ENCODE assay signal across 14 cellular contexts in the genomic region with DNA sequence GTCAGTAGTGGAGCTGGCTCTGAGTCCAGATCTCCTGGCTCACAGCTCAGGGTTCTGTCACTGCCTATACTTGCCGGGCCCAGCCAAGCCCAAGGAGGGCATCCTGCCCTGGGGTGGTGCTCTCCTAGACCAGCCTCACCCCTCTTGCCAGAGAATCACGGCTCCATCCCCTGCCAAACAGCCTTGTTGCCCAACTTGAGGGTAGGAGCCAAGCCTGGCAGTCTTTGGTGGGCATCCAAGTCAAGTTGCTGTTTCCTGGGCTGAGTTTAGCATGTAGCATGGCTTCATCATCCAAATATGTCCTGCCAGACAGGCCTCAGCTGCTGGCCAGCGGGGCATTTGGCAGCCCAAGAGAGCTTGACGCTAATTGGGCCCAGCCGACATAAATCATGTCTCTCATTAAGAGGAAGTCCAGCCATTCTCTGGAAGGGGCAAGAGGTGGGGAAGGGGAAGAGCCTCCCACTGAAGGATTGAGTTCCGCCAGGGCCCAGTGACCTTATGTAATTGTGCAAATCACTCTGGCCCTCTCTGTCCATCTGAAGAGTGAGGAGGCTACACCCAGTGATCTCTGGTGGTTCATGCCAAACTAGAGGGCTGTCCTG. TPM values are rescaled to one million over a fixed set of nuclear protein-coding genes. Genes with fewer than 3 reads are reported as not detected.
DNase-seq lines count a peak whose midpoint lies in the region; ATAC-seq, FAIRE-seq and TF ChIP-seq lines count a peak whose summit lies in the region.
"Had no signal": no experiment of that assay in that cellular context is flagged by ENCODE, and none has a peak within 500 bp of the region (broad histone marks: within the 10 kb centered on the region; RNA-seq: fewer than 3 reads in every experiment).

No MANE protein-coding gene starts in this region.

- no peaks in the 10 kb centered on the region for H3K9me2 ChIP-seq in GM23248 (ENCODE audit: insufficient read depth)

- H4K20me1 ChIP-seq in GM23248 (ENCODE audit: insufficient read depth): no peaks in the 10 kb centered on the region

- peak; percentile 69 for DNase-seq in GM23248
- peak; percentile 53 for DNase-seq in bronchial epithelial cell (ENCODE audit: low read depth)
- DNase-seq in heart left ventricle: peak; percentile 46 to 84 (median 70)
- DNase-seq in omental fat pad (ENCODE audit: low spot score): no peak
- no peak for DNase-seq in H4 (ENCODE audit: low spot score)
- DNase-seq in activated CD4-positive, alpha-beta T cell treated with anti-CD3 and anti-CD28 coated beads for 4 hours: no peak
- DNase-seq in NCI-H1694 (lab: John Stamatoyannopoulos, UW): no peak
- DNase-seq: activated T-cell treated with anti-CD3 and anti-CD28 coated beads, Interleukin-2, amount 50 U/mL, for 4 hours; DMS153; PC-9; stimulated activated CD8-positive, alpha-beta memory T cell treated with anti-CD3 and anti-CD28 coated beads, Interleukin-4, amount 100 ng/mL, for 48 hours had no signal

- in situ Hi-C loops in GM23248 (cut with MboI): no loop called here

- H3K27ac ChIP-seq in GM23248 (no peak overlapping the region), heart left ventricle (peak overlapping the region in 4 of 12 donors; percentile 15 to 39 (median 20))
- H3K27ac ChIP-seq: ovary, PC-9, uterus had no signal

- H2AFZ ChIP-seq in GM23248: no peak overlapping the region
- H2AFZ ChIP-seq: PC-9 had no signal

- H3K9ac ChIP-seq in GM23248: no peak overlapping the region

- no peaks in the 10 kb centered on the region for H3K79me2 ChIP-seq in GM23248 (ENCODE audit: insufficient read depth)

- WGBS in GM23248 (ENCODE audit: low coverage in 1 of 2, low lambda C conversion rate in 2 of 2, missing lambda C conversion rate in 2 of 2), 2 experiments: 7 to 15% methylated on average over 6 of the region's 6 CpGs
- WGBS in heart left ventricle, 4 donors: 39 to 64% (median 54%) methylated on average over 6 of the region's 6 CpGs

- H3K27me3 ChIP-seq in GM23248 (replicated peaks; ENCODE audit: insufficient read depth) (peaks cover 22% of the 10 kb centered on the region), bronchial epithelial cell (ENCODE audit: control insufficient read depth, insufficient read depth, low read length) (no peaks in the 10 kb centered on the region), heart left ventricle (peaks cover 0 to 5% (median 0%) of the 10 kb centered on the region in 9 donors)
- H3K27me3 ChIP-seq: ovary, uterus had no signal

- no peaks in the 10 kb centered on the region for H3K36me3 ChIP-seq in GM23248 (ENCODE audit: low read depth)
- H3K36me3 ChIP-seq in bronchial epithelial cell (ENCODE audit: control insufficient read depth, insufficient read depth, low read length): no peaks in the 10 kb centered on the region
- no peaks in the 10 kb centered on the region for H3K36me3 ChIP-seq in heart left ventricle
- H3K36me3 ChIP-seq: ovary, uterus had no signal

- no peaks in the 10 kb centered on the region for H3K9me3 ChIP-seq in GM23248 (ENCODE audit: low read depth)
- H3K9me3 ChIP-seq in heart left ventricle: no peaks in the 10 kb centered on the region
- H3K9me3 ChIP-seq: ovary, uterus had no signal

- peaks cover 15% of the 10 kb centered on the region for H3F3A ChIP-seq in GM23248 (ENCODE audit: insufficient read depth)

- peak; percentile 87 to 94 (median 92) for ATAC-seq in heart left ventricle
- ATAC-seq in omental fat pad (ENCODE audit: low FRiP score): peak; percentile 66
- ATAC-seq in GM21717 (IDR thresholded peaks at IDR 0.05; ENCODE audit: unreplicated experiment): no peak
- ATAC-seq: activated T-cell treated with anti-CD3 and anti-CD28 coated beads, Interleukin-2, amount 50 U/mL, for 4 hours had no signal

- TF ChIP-seq CTCF in bronchial epithelial cell (IDR thresholded peaks at IDR 0.05; ENCODE audit: insufficient read depth, low read length, severe bottlenecking) (no peak), heart left ventricle (IDR thresholded peaks at IDR 0.05) (no peak), omental fat pad (IDR thresholded peaks at IDR 0.05) (no peak)

- H3K4me3 ChIP-seq in GM23248: no peak overlapping the region
- H3K4me3 ChIP-seq in bronchial epithelial cell (ENCODE audit: low read depth, low read length): no peak overlapping the region
- H3K4me3 ChIP-seq in heart left ventricle: no peak overlapping the region
- H3K4me3 ChIP-seq: ovary, PC-9, uterus had no signal

- peaks cover 27% of the 10 kb centered on the region for H3K4me1 ChIP-seq in GM23248 (ENCODE audit: insufficient read depth)
- peaks cover 0 to 10% (median 0%) of the 10 kb centered on the region in 12 donors for H3K4me1 ChIP-seq in heart left ventricle
- H3K4me1 ChIP-seq: uterus had no signal

- TF ChIP-seq POLR2A in heart left ventricle (IDR thresholded peaks at IDR 0.05): no peak

- no peak overlapping the region for H3K4me2 ChIP-seq in GM23248 (ENCODE audit: unreplicated experiment)
- H3K4me2 ChIP-seq: PC-9 had no signal

- intact Hi-C loops in heart left ventricle (cut with DNase I): no loop called here

- no peak for FAIRE-seq in bronchial epithelial cell (lab: Jason Lieb, UNC)

RNA-seq across cellular contexts. Expression of a gene that starts 22.6 kb away (rescaled TPM):
- not detected in 2 replicates for total RNA-seq in GM23248 (2014; rRNA removed; shearing (Covaris generic))
- polyA plus RNA-seq in GM23248 (2016; fragmentation: Nextera tagmentation; extraction: Ambion mirVana) (not detected in 2 replicates), heart left ventricle (under 1 TPM; 0.46 to 0.80 TPM)
- total RNA-seq in bronchial epithelial cell (under 0.01 TPM in 2 replicates), heart left ventricle (1 to 10 TPM in 4 of 9 donors, under 1 TPM in 5; 0.31 to 1.1 (median 0.87) TPM), omental fat pad (1 to 10 TPM in 2 of 4 donors, under 1 TPM in 2; 0.82 to 3.0 (median 1.8) TPM)
- total RNA-seq in H4 (2014; rRNA removed; shearing (Covaris generic)): 0.06 and 0.08 TPM in 2 replicates
- total RNA-seq: activated T-cell treated with anti-CD3 and anti-CD28 coated beads, Interleukin-2, amount 50 U/mL, for 4 hours; PC-9 had no signal

Comparison
In these comparisons a context has a peak if more than half of its experiments do, and no peak if none do; other contexts are left out.
1. DNase-seq: peak in GM23248 (single experiment), bronchial epithelial cell (single experiment) and heart left ventricle (5 of 5); none in omental fat pad (single experiment), H4 (single experiment), activated CD4-positive, alpha-beta T cell treated with anti-CD3 and anti-CD28 coated beads for 4 hours (0 of 2) and NCI-H1694 (single experiment).